Comparison of ENCODE assay signal across 22 cellular contexts in genomic region chr2:125318740-125319139, GRCh38.
"Had no signal": no experiment of that assay in that cellular context is flagged by ENCODE, and none has a peak within 500 bp of the region (broad histone marks: within the 10 kb centered on the region; RNA-seq: fewer than 3 reads in every experiment).

No MANE protein-coding gene starts in this region.

- DNase-seq: head of caudate nucleus; hippocampal formation; immature natural killer cell; left ventricle myocardium inferior; midbrain; mucosa of descending colon; naive thymus-derived CD4-positive, alpha-beta T cell; nucleus accumbens; pancreas; posterior cingulate gyrus; psoas muscle; right lobe of liver; stimulated activated CD4-positive, alpha-beta T cell treated with anti-CD3 and anti-CD28 coated beads, Interleukin-4, amount 100 ng/mL, for 24 hours; stimulated activated naive B cell treated with anti-CD40 and anti-IgM and Interleukin-4, amounts not matched to agents 10 μg/mL and 1 μg/mL and 100 μg/mL, for 72 hours; substantia nigra; upper lobe of left lung had no signal

- H3K36me3 ChIP-seq: left ventricle myocardium inferior, pancreas, right atrium auricular region, right lobe of liver, tibial nerve, upper lobe of left lung had no signal

- H3K4me1 ChIP-seq: left ventricle myocardium inferior, pancreas, psoas muscle, right atrium auricular region, right lobe of liver, tibial nerve, upper lobe of left lung had no signal

- H3K27ac Mint-ChIP-seq: immature natural killer cell; naive thymus-derived CD4-positive, alpha-beta T cell; natural killer cell treated with Interleukin-12 subunit alpha and Interleukin-12 subunit beta and Interleukin-15 and Interleukin-18, amount 100 ng/mL, for 72 hours; stimulated activated naive B cell treated with anti-CD40 and anti-IgM and Interleukin-4, amounts not matched to agents 10 μg/mL and 1 μg/mL and 100 μg/mL, for 72 hours; stimulated activated naive CD8-positive, alpha-beta T cell treated with anti-CD3 and anti-CD28 coated beads, Interleukin-15, Interleukin-2, amounts not matched to agents 100 ng/mL and 50 ng/mL, for 24 hours had no signal

- H3K27me3 Mint-ChIP-seq: naive thymus-derived CD4-positive, alpha-beta T cell; natural killer cell treated with Interleukin-12 subunit alpha and Interleukin-12 subunit beta and Interleukin-15 and Interleukin-18, amount 100 ng/mL, for 72 hours; stimulated activated naive B cell treated with anti-CD40 and anti-IgM and Interleukin-4, amounts not matched to agents 10 μg/mL and 1 μg/mL and 100 μg/mL, for 72 hours; stimulated activated naive CD8-positive, alpha-beta T cell treated with anti-CD3 and anti-CD28 coated beads, Interleukin-15, Interleukin-2, amounts not matched to agents 100 ng/mL and 50 ng/mL, for 24 hours had no signal

- H3K4me3 ChIP-seq: left ventricle myocardium inferior, lung, mucosa of descending colon, pancreas, psoas muscle, right atrium auricular region, right lobe of liver, skin epidermis, tibial nerve, upper lobe of left lung had no signal

- H3K9me3 ChIP-seq: mucosa of descending colon, pancreas, psoas muscle, right atrium auricular region, right lobe of liver, tibial nerve, upper lobe of left lung had no signal

- ATAC-seq: mucosa of descending colon; naive thymus-derived CD4-positive, alpha-beta T cell; pancreas; psoas muscle; right lobe of liver had no signal

- H3K4me1 Mint-ChIP-seq: immature natural killer cell; naive thymus-derived CD4-positive, alpha-beta T cell; stimulated activated naive B cell treated with anti-CD40 and anti-IgM and Interleukin-4, amounts not matched to agents 10 μg/mL and 1 μg/mL and 100 μg/mL, for 72 hours had no signal

- H3K4me3 Mint-ChIP-seq: immature natural killer cell; naive thymus-derived CD4-positive, alpha-beta T cell; natural killer cell treated with Interleukin-12 subunit alpha and Interleukin-12 subunit beta and Interleukin-15 and Interleukin-18, amount 100 ng/mL, for 72 hours; stimulated activated naive B cell treated with anti-CD40 and anti-IgM and Interleukin-4, amounts not matched to agents 10 μg/mL and 1 μg/mL and 100 μg/mL, for 72 hours; stimulated activated naive CD8-positive, alpha-beta T cell treated with anti-CD3 and anti-CD28 coated beads, Interleukin-15, Interleukin-2, amounts not matched to agents 100 ng/mL and 50 ng/mL, for 24 hours had no signal

- H3K27ac ChIP-seq: left ventricle myocardium inferior, pancreas, psoas muscle, right atrium auricular region, right lobe of liver, skin epidermis, tibial nerve, upper lobe of left lung had no signal

- H3K27me3 ChIP-seq: pancreas, right atrium auricular region, right lobe of liver, tibial nerve, upper lobe of left lung had no signal
